Comparison of ENCODE assay signal across 8 cellular contexts in genomic region chr12:120116443-120116791, GRCh38. TPM values are rescaled to one million over a fixed set of nuclear protein-coding genes. Genes with fewer than 3 reads are reported as not detected.
DNase-seq lines count a peak whose midpoint lies in the region; TF ChIP-seq lines count a peak whose summit lies in the region.

Gene RAB35 (minus strand): TSS chr12:120116753. CDS start chr12:120116650, 103 bp downstream.

- no peak for TF ChIP-seq CTCF in GM06990 (IDR thresholded peaks at IDR 0.05; ENCODE audit: insufficient read depth, low read length, poor library complexity, severe bottlenecking)

- no peak for DNase-seq in GM06990 (ENCODE audit: extremely low read depth, insufficient read length)
- no peak for DNase-seq in LHCN-M2 (ENCODE audit: low read depth)
- DNase-seq in dermis microvascular lymphatic vessel endothelial cell (ENCODE audit: low read depth in 2 of 2): no peak
- no peak for DNase-seq in kidney glomerular epithelial cell (lab: John Stamatoyannopoulos, UW)
- DNase-seq in GDM1 (lab: John Stamatoyannopoulos, UW): no peak
- DNase-seq in DMS79 (lab: John Stamatoyannopoulos, UW): no peak
- DNase-seq in NCI-H69 (lab: John Stamatoyannopoulos, UW): no peak

- H3K9me3 ChIP-seq in mononuclear cell (ENCODE audit: low read depth, low read length): no peaks in the 10 kb centered on the region

- H3K4me3 ChIP-seq in GM06990 (replicated peaks; ENCODE audit: low read depth, low read length): peak within 1 kb of the TSS; percentile 91
- H3K4me3 ChIP-seq in mononuclear cell (ENCODE audit: low read length): peak within 1 kb of the TSS; percentile 81

- no peaks in the 10 kb centered on the region for H3K27me3 ChIP-seq in GM06990 (replicated peaks; ENCODE audit: control insufficient read depth, insufficient read depth, low read length)
- H3K27me3 ChIP-seq in mononuclear cell (ENCODE audit: insufficient read depth, low read length): no peaks in the 10 kb centered on the region

- peaks cover 10% of the 10 kb centered on the region for H3K36me3 ChIP-seq in GM06990 (ENCODE audit: control insufficient read depth, insufficient read depth, low read length)

- peaks cover 75% of the 10 kb centered on the region for H3K4me1 ChIP-seq in mononuclear cell (ENCODE audit: insufficient read depth, low read length)

RNA-seq across cellular contexts. Expression of gene RAB35, which starts in this region (rescaled TPM):
- 35.3 and 43.5 TPM in 2 replicates for total RNA-seq in LHCN-M2 (2014; rRNA removed)
- polyA plus RNA-seq in LHCN-M2 (2012): 41.0 TPM
- 38.8 and 42.0 TPM in 2 replicates for total RNA-seq in dermis microvascular lymphatic vessel endothelial cell
- 17.2 TPM for total RNA-seq in mononuclear cell
